Comparison of ENCODE assay signal across 1 cellular context in the genomic region with DNA sequence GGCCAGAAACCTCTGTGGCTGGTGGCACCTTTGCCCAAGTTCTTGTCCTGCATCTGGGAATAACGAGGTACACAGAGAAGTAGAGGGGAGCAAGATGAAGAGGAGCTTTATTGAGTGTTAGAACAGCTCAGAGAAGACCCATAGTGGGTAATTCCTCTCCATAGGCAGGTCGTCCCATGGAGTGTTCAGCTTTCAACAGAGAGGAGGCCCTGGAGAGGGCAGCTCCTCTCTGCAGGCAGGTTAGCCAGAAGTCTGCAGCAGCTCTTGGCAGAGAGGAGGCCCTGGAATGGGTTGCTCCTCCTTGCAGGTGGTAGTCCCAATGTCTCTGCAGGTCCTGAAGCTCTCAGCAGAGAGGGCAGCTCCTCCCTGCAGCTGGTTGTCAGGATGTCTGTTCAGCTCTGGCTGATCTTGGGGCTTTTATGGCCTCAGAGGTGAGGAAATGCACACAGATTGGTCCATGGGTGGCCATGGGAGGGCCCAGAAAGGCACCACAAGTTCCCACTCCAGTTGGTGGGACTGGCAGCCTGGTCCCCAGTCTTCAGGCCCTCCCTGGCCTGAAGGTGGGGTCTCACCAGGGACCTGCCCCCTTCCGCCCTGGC.
TF ChIP-seq lines count a peak whose summit lies in the region.

No MANE protein-coding gene starts in this region.

TF ChIP-seq in GM12878, 131 proteins besides CTCF, POLR2A, EP300 and RAD21 (continued from another document):
- TF ChIP-seq, protein P1, sequence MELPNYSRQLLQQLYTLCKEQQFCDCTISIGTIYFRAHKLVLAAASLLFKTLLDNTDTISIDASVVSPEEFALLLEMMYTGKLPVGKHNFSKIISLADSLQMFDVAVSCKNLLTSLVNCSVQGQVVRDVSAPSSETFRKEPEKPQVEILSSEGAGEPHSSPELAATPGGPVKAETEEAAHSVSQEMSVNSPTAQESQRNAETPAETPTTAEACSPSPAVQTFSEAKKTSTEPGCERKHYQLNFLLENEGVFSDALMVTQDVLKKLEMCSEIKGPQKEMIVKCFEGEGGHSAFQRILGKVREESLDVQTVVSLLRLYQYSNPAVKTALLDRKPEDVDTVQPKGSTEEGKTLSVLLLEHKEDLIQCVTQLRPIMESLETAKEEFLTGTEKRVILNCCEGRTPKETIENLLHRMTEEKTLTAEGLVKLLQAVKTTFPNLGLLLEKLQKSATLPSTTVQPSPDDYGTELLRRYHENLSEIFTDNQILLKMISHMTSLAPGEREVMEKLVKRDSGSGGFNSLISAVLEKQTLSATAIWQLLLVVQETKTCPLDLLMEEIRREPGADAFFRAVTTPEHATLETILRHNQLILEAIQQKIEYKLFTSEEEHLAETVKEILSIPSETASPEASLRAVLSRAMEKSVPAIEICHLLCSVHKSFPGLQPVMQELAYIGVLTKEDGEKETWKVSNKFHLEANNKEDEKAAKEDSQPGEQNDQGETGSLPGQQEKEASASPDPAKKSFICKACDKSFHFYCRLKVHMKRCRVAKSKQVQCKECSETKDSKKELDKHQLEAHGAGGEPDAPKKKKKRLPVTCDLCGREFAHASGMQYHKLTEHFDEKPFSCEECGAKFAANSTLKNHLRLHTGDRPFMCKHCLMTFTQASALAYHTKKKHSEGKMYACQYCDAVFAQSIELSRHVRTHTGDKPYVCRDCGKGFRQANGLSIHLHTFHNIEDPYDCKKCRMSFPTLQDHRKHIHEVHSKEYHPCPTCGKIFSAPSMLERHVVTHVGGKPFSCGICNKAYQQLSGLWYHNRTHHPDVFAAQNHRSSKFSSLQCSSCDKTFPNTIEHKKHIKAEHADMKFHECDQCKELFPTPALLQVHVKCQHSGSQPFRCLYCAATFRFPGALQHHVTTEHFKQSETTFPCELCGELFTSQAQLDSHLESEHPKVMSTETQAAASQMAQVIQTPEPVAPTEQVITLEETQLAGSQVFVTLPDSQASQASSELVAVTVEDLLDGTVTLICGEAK (IDR thresholded peaks at IDR 0.05; ENCODE audit: borderline replicate concordance) = no peak
- TF ChIP-seq CBX5 (IDR thresholded peaks at IDR 0.05; ENCODE audit: low read depth) = no peak
- TF ChIP-seq, protein P2, sequence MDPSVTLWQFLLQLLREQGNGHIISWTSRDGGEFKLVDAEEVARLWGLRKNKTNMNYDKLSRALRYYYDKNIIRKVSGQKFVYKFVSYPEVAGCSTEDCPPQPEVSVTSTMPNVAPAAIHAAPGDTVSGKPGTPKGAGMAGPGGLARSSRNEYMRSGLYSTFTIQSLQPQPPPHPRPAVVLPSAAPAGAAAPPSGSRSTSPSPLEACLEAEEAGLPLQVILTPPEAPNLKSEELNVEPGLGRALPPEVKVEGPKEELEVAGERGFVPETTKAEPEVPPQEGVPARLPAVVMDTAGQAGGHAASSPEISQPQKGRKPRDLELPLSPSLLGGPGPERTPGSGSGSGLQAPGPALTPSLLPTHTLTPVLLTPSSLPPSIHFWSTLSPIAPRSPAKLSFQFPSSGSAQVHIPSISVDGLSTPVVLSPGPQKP (IDR thresholded peaks at IDR 0.05; ENCODE audit: low read depth, low read length) = no peak
- TF ChIP-seq EED (IDR thresholded peaks at IDR 0.05; ENCODE audit: low read depth) = no peak
- no peak for TF ChIP-seq LARP7 (IDR thresholded peaks at IDR 0.05)
- TF ChIP-seq BHLHE40 (IDR thresholded peaks at IDR 0.05; ENCODE audit: borderline replicate concordance in 1 of 2, low read depth in 2 of 2, low read length in 1 of 2) = no peak
- no peak for TF ChIP-seq NR2C1 (IDR thresholded peaks at IDR 0.05)
- no peak for TF ChIP-seq MYB (IDR thresholded peaks at IDR 0.05; ENCODE audit: borderline replicate concordance, low read depth, low read length)
